ENCODE assay signal across 18 cellular contexts in the genomic region with DNA sequence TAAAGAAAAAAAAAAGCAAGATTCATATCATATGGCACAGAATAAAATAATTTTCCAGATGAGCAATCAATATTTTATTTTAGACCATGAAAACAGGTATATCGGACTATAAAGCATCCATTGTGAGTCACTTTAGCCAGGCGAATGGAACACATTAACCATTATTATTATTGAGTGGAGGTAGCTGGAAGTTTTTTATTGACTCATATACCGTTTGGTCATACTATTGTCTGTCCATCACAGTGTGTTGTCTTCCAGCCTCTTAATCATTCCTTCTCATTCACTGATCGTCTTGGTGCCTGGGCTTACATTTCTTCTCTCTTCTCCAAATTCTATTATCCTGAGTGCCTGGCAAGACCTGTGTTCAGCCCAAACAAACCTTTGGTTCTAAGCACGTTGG.
DNase-seq lines count a peak whose midpoint lies in the region; ATAC-seq, FAIRE-seq and TF ChIP-seq lines count a peak whose summit lies in the region.
"Had no signal": no experiment of that assay in that cellular context is flagged by ENCODE, and none has a peak within 500 bp of the region (broad histone marks: within the 10 kb centered on the region; RNA-seq: fewer than 3 reads in every experiment).

No MANE protein-coding gene starts in this region.

- H3K36me3 Mint-ChIP-seq in stimulated activated memory B cell treated with anti-CD40 and anti-IgM and Interleukin-4, amounts not matched to agents 10 μg/mL and 1 μg/mL and 100 μg/mL, for 72 hours = no peaks in the 10 kb centered on the region
- H3K36me3 Mint-ChIP-seq: CD4-positive, alpha-beta memory T cell had no signal

- H3K27me3 Mint-ChIP-seq in stimulated activated memory B cell treated with anti-CD40 and anti-IgM and Interleukin-4, amounts not matched to agents 10 μg/mL and 1 μg/mL and 100 μg/mL, for 72 hours = no peaks in the 10 kb centered on the region
- H3K27me3 Mint-ChIP-seq: CD4-positive, alpha-beta memory T cell had no signal

- H3K4me2 ChIP-seq in MM.1S (ENCODE audit: low read depth, low read length) (peak overlapping the region; percentile 57), hepatocyte (no peak overlapping the region)
- H3K4me2 ChIP-seq: A549, GM23338 had no signal

- H3K9me3 Mint-ChIP-seq in stimulated activated memory B cell treated with anti-CD40 and anti-IgM and Interleukin-4, amounts not matched to agents 10 μg/mL and 1 μg/mL and 100 μg/mL, for 72 hours = peaks cover 3% of the 10 kb centered on the region
- H3K9me3 Mint-ChIP-seq: GM23338 had no signal

- FAIRE-seq in RCC 7860 (lab: Jason Lieb, UNC) = no peak
- FAIRE-seq: A549, GM18507 had no signal

- H3K27me3 ChIP-seq in MM.1S (replicated peaks; ENCODE audit: insufficient read depth, low read length) = no peaks in the 10 kb centered on the region
- H3K27me3 ChIP-seq in hepatocyte = no peaks in the 10 kb centered on the region
- H3K27me3 ChIP-seq: BE2C had no signal

- no peak overlapping the region for H3K4me3 ChIP-seq in MM.1S (ENCODE audit: low read length)
- no peak overlapping the region for H3K4me3 ChIP-seq in epithelial cell of esophagus (ENCODE audit: low read length)
- no peak overlapping the region for H3K4me3 ChIP-seq in hepatocyte
- H3K4me3 ChIP-seq: A549, GM23338 had no signal

- H3K4me1 ChIP-seq in MM.1S (ENCODE audit: low read length) = peaks cover 28% of the 10 kb centered on the region
- no peaks in the 10 kb centered on the region for H3K4me1 ChIP-seq in hepatocyte (ENCODE audit: insufficient read depth)
- H3K4me1 ChIP-seq: BE2C had no signal

- H4K20me1 ChIP-seq in MM.1S (ENCODE audit: insufficient read depth, low read length) = no peaks in the 10 kb centered on the region
- no peaks in the 10 kb centered on the region for H4K20me1 ChIP-seq in hepatocyte (ENCODE audit: insufficient read depth, poor library complexity, severe bottlenecking)

- H2AFZ ChIP-seq in MM.1S (ENCODE audit: low read length) (no peak overlapping the region), hepatocyte (no peak overlapping the region)
- H2AFZ ChIP-seq: GM23338 had no signal

- H3K36me3 ChIP-seq in MM.1S (replicated peaks; ENCODE audit: insufficient read depth, low read length) (no peaks in the 10 kb centered on the region), hepatocyte (replicated peaks; ENCODE audit: insufficient read depth, low read depth) (no peaks in the 10 kb centered on the region)
- H3K36me3 ChIP-seq: BE2C had no signal

- no peak for ATAC-seq in stimulated activated memory B cell treated with anti-CD40 and anti-IgM and Interleukin-4, amounts not matched to agents 10 μg/mL and 1 μg/mL and 100 μg/mL, for 72 hours
- ATAC-seq: A549, GM23338 had no signal

- H3K9me2 ChIP-seq in MM.1S (replicated peaks; ENCODE audit: insufficient read depth, low read length) (no peaks in the 10 kb centered on the region), hepatocyte (replicated peaks; ENCODE audit: insufficient read depth) (no peaks in the 10 kb centered on the region)

- no peaks in the 10 kb centered on the region for H3K79me2 ChIP-seq in MM.1S (ENCODE audit: low read length)
- no peaks in the 10 kb centered on the region for H3K79me2 ChIP-seq in hepatocyte

- no peak overlapping the region for H3K9ac ChIP-seq in MM.1S (ENCODE audit: low read length)

- H3K4me3 Mint-ChIP-seq in stimulated activated memory B cell treated with anti-CD40 and anti-IgM and Interleukin-4, amounts not matched to agents 10 μg/mL and 1 μg/mL and 100 μg/mL, for 72 hours = no peak overlapping the region
- H3K4me3 Mint-ChIP-seq: CD4-positive, alpha-beta memory T cell; GM23338 had no signal

- DNase-seq in MM.1S (no peak), RCC 7860 (ENCODE audit: low spot score) (peak; percentile 43), epithelial cell of esophagus (ENCODE audit: low read depth) (peak; percentile 68), kidney tubule cell (ENCODE audit: low spot score) (peak; percentile 78), dermis blood vessel endothelial cell (no peak), hepatocyte (ENCODE audit: low spot score) (no peak)
- DNase-seq: BE2C; CD4-positive, alpha-beta memory T cell; DMS79 treated with DMSO at 0.1 percent for 48 hours; EL; GDM1; H7 had no signal

- H3K27ac Mint-ChIP-seq in stimulated activated memory B cell treated with anti-CD40 and anti-IgM and Interleukin-4, amounts not matched to agents 10 μg/mL and 1 μg/mL and 100 μg/mL, for 72 hours = no peak overlapping the region
- H3K27ac Mint-ChIP-seq: CD4-positive, alpha-beta memory T cell; GM23338 had no signal

- H3F3A ChIP-seq in MM.1S (ENCODE audit: insufficient read depth, low read length) = peaks cover 14% of the 10 kb centered on the region

- H3K27ac ChIP-seq in MM.1S (ENCODE audit: low read length) (no peak overlapping the region), hepatocyte (no peak overlapping the region)
- H3K27ac ChIP-seq: A549, C4-2B, HL-60 had no signal

- 89% methylated on average over 5 of the region's 5 CpGs for WGBS in hepatocyte (ENCODE audit: low lambda C conversion rate, missing lambda C conversion rate)

- no peaks in the 10 kb centered on the region for H3K4me1 Mint-ChIP-seq in stimulated activated memory B cell treated with anti-CD40 and anti-IgM and Interleukin-4, amounts not matched to agents 10 μg/mL and 1 μg/mL and 100 μg/mL, for 72 hours
- H3K4me1 Mint-ChIP-seq: CD4-positive, alpha-beta memory T cell; GM23338 had no signal

- no peak for TF ChIP-seq CTCF in MM.1S (IDR thresholded peaks at IDR 0.05; ENCODE audit: low read length)
- TF ChIP-seq CTCF in epithelial cell of esophagus (IDR thresholded peaks at IDR 0.05; ENCODE audit: insufficient read depth, low read depth, low read length, missing control alignments) = no peak
- TF ChIP-seq CTCF in hepatocyte (IDR thresholded peaks at IDR 0.05; ENCODE audit: poor library complexity) = no peak

- H3K9me3 ChIP-seq in MM.1S (replicated peaks; ENCODE audit: insufficient read depth, low read length) = no peaks in the 10 kb centered on the region
- H3K9me3 ChIP-seq in hepatocyte (ENCODE audit: low read depth) = no peaks in the 10 kb centered on the region
- H3K9me3 ChIP-seq: A549, BE2C had no signal

Comparison
In these comparisons a context has a peak if more than half of its experiments do, and no peak if none do; other contexts are left out.
1. DNase-seq: peak in RCC 7860 (single experiment), epithelial cell of esophagus (single experiment) and kidney tubule cell (single experiment); none in MM.1S (single experiment), dermis blood vessel endothelial cell (single experiment) and hepatocyte (single experiment).